Comparison of ENCODE assay signal across 17 cellular contexts in genomic region chr10:11301571-11302111, GRCh38.
DNase-seq lines count a peak whose midpoint lies in the region; ATAC-seq and TF ChIP-seq lines count a peak whose summit lies in the region.
"Had no signal": no experiment of that assay in that cellular context is flagged by ENCODE, and none has a peak within 500 bp of the region (broad histone marks: within the 10 kb centered on the region; RNA-seq: fewer than 3 reads in every experiment).

No MANE protein-coding gene starts in this region.

- no peaks in the 10 kb centered on the region for H3K27me3 Mint-ChIP-seq in activated naive CD8-positive, alpha-beta T cell treated with anti-CD3 and anti-CD28 coated beads, Interleukin-2, amount 10 ng/mL, durations not matched to agents 7 days and 5 days
- H3K27me3 Mint-ChIP-seq in activated naive CD8-positive, alpha-beta T cell treated with anti-CD3 and anti-CD28 coated beads for 36 hours: no peaks in the 10 kb centered on the region
- H3K27me3 Mint-ChIP-seq in brain: no peaks in the 10 kb centered on the region
- no peaks in the 10 kb centered on the region for H3K27me3 Mint-ChIP-seq in naive thymus-derived CD8-positive, alpha-beta T cell

- peaks cover 5% of the 10 kb centered on the region for H3K4me1 Mint-ChIP-seq in activated naive CD8-positive, alpha-beta T cell treated with anti-CD3 and anti-CD28 coated beads, Interleukin-2, amount 10 ng/mL, durations not matched to agents 7 days and 5 days
- H3K4me1 Mint-ChIP-seq in activated naive CD8-positive, alpha-beta T cell treated with anti-CD3 and anti-CD28 coated beads for 36 hours: peaks cover 4% of the 10 kb centered on the region
- peaks cover 32% of the 10 kb centered on the region for H3K4me1 Mint-ChIP-seq in brain
- peaks cover 2 to 30% (median 21%) of the 10 kb centered on the region in 4 donors for H3K4me1 Mint-ChIP-seq in naive thymus-derived CD8-positive, alpha-beta T cell

- peaks cover 2% of the 10 kb centered on the region for H3K9me3 Mint-ChIP-seq in activated naive CD8-positive, alpha-beta T cell treated with anti-CD3 and anti-CD28 coated beads, Interleukin-2, amount 10 ng/mL, durations not matched to agents 7 days and 5 days
- H3K9me3 Mint-ChIP-seq in activated naive CD8-positive, alpha-beta T cell treated with anti-CD3 and anti-CD28 coated beads for 36 hours: peaks cover 11% of the 10 kb centered on the region
- peaks cover 10 to 34% (median 11%) of the 10 kb centered on the region in 5 experiments for H3K9me3 Mint-ChIP-seq in brain
- peaks cover 0 to 10% (median under 1%) of the 10 kb centered on the region in 9 donors for H3K9me3 Mint-ChIP-seq in naive thymus-derived CD8-positive, alpha-beta T cell

- DNase-seq in activated naive CD8-positive, alpha-beta T cell treated with anti-CD3 and anti-CD28 coated beads, Interleukin-2, amount 10 ng/mL, durations not matched to agents 7 days and 5 days: no peak
- no peak for DNase-seq in activated naive CD8-positive, alpha-beta T cell treated with anti-CD3 and anti-CD28 coated beads for 36 hours
- DNase-seq in naive thymus-derived CD8-positive, alpha-beta T cell: no peak
- DNase-seq in superior temporal gyrus (ENCODE audit: extremely low spot score): peak; percentile 31
- no peak for DNase-seq in germinal center (ENCODE audit: low spot score)
- DNase-seq: ACHN; activated effector memory CD4-positive, alpha-beta T cell treated with anti-CD3 and anti-CD28 coated beads, Interleukin-2, amount 50 U/mL, for 16 hours; NCI-H1417; OCI-M1; small intestine; stimulated activated CD4-positive, alpha-beta T cell treated with anti-CD3 and anti-CD28 coated beads, Interleukin-2, amount 100 ng/mL, for 24 hours; WERI-Rb-1 had no signal

- peaks cover 80% of the 10 kb centered on the region for H3K36me3 Mint-ChIP-seq in activated naive CD8-positive, alpha-beta T cell treated with anti-CD3 and anti-CD28 coated beads, Interleukin-2, amount 10 ng/mL, durations not matched to agents 7 days and 5 days
- H3K36me3 Mint-ChIP-seq in activated naive CD8-positive, alpha-beta T cell treated with anti-CD3 and anti-CD28 coated beads for 36 hours: peaks cover 82% of the 10 kb centered on the region
- H3K36me3 Mint-ChIP-seq in brain: peaks cover 95% of the 10 kb centered on the region
- peaks cover 34 to 96% (median 79%) of the 10 kb centered on the region in 3 donors for H3K36me3 Mint-ChIP-seq in naive thymus-derived CD8-positive, alpha-beta T cell

- peak overlapping the region; percentile 15 for H3K27ac Mint-ChIP-seq in activated naive CD8-positive, alpha-beta T cell treated with anti-CD3 and anti-CD28 coated beads, Interleukin-2, amount 10 ng/mL, durations not matched to agents 7 days and 5 days
- H3K27ac Mint-ChIP-seq in activated naive CD8-positive, alpha-beta T cell treated with anti-CD3 and anti-CD28 coated beads for 36 hours: no peak overlapping the region
- H3K27ac Mint-ChIP-seq in brain: peak overlapping the region in 4 of 5 experiments; percentile 66 to 85 (median 74)
- H3K27ac Mint-ChIP-seq in naive thymus-derived CD8-positive, alpha-beta T cell: peak overlapping the region in 6 of 10 donors; percentile 7 to 92 (median 61)

- POLR2A ChIA-PET in activated naive CD8-positive, alpha-beta T cell treated with anti-CD3 and anti-CD28 coated beads, Interleukin-2, amount 10 ng/mL, durations not matched to agents 7 days and 5 days (lab: Charles Lee): no interaction called here
- POLR2A ChIA-PET in naive thymus-derived CD8-positive, alpha-beta T cell (lab: Charles Lee): no interaction called here

- no peak for TF ChIP-seq CTCF in brain (conservative IDR thresholded peaks at IDR 0.05)

- ATAC-seq in activated naive CD8-positive, alpha-beta T cell treated with anti-CD3 and anti-CD28 coated beads, Interleukin-2, amount 10 ng/mL, durations not matched to agents 7 days and 5 days (ENCODE audit: low read depth): no peak
- no peak for ATAC-seq in naive thymus-derived CD8-positive, alpha-beta T cell
- ATAC-seq in HG02885 (IDR thresholded peaks at IDR 0.05; ENCODE audit: poor library complexity, unreplicated experiment): no peak
- ATAC-seq in GM21526 (IDR thresholded peaks at IDR 0.05; ENCODE audit: low FRiP score, unreplicated experiment): no peak
- ATAC-seq: K562 had no signal

- H3K4me3 Mint-ChIP-seq in activated naive CD8-positive, alpha-beta T cell treated with anti-CD3 and anti-CD28 coated beads, Interleukin-2, amount 10 ng/mL, durations not matched to agents 7 days and 5 days: no peak overlapping the region
- H3K4me3 Mint-ChIP-seq in activated naive CD8-positive, alpha-beta T cell treated with anti-CD3 and anti-CD28 coated beads for 36 hours: no peak overlapping the region
- no peak overlapping the region for H3K4me3 Mint-ChIP-seq in brain
- H3K4me3 Mint-ChIP-seq in naive thymus-derived CD8-positive, alpha-beta T cell: peak overlapping the region in 3 of 10 donors; percentile 14 to 62 (median 53)
- H3K4me3 Mint-ChIP-seq: T-helper 2 cell treated with Interferon-gamma antibody and Interleukin-4, amounts not matched to agents 5 μg/mL and 100 μg/mL, for 36 hours had no signal
